11 cellular contexts compared by ENCODE assay signal in the genomic region with DNA sequence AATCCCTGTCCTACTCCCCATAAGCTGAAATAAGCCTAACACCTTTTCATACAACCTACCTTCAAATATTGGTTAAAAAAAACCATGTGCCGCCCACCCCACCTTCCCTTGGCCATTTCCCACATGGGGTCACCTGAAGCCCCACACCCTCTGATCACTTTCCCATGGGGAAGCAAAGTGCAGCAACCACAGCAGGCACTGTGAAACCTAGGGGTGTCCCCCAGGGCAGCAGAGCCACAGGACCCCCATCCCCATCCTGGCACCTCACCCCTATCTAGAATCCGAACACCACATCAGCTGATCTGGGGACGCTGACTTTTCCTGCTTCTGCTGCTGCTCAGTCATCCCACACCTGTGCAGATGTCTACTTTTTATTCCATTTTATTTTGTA. TPM values are rescaled to one million over a fixed set of nuclear protein-coding genes. Genes with fewer than 3 reads are reported as not detected.
"Had no signal": no experiment of that assay in that cellular context is flagged by ENCODE, and none has a peak within 500 bp of the region (broad histone marks: within the 10 kb centered on the region; RNA-seq: fewer than 3 reads in every experiment).

No MANE protein-coding gene starts in this region.

- H3K27ac ChIP-seq: KMS-11, RWPE1 had no signal

- H3K4me3 ChIP-seq: K562 had no signal

- H3K9me3 ChIP-seq: SK-N-SH had no signal

RNA-seq across cellular contexts. Expression of a gene that starts 19.9 kb away (rescaled TPM):
- total RNA-seq: HepG2, HT-29, M059J, PC-3 had no signal
- polyA plus RNA-seq: SK-N-SH had no signal

RNA-seq across cellular contexts. Expression of a gene that starts 31.0 kb away (rescaled TPM):
- total RNA-seq: HepG2, HT-29, K562, M059J, OCI-LY7, PC-3, SK-MEL-5 had no signal
- polyA plus RNA-seq: HepG2, IgD-negative memory B cell, K562, SK-N-SH had no signal
